Comparison of ENCODE assay signal across 17 cellular contexts in genomic region chr5:95068303-95068702, GRCh38.
A peak's percentile ranks its signal among the peaks of the same experiment; 100 is the strongest.
DNase-seq lines count a peak whose midpoint lies in the region; ATAC-seq and FAIRE-seq lines count a peak whose summit lies in the region.
"Had no signal": no experiment of that assay in that cellular context is flagged by ENCODE, and none has a peak within 500 bp of the region (broad histone marks: within the 10 kb centered on the region; RNA-seq: fewer than 3 reads in every experiment).

No MANE protein-coding gene starts in this region.

- no peaks in the 10 kb centered on the region for H3K9me3 ChIP-seq in small intestine (ENCODE audit: control insufficient read depth, low read depth)

- no peak overlapping the region for H3K27ac ChIP-seq in small intestine (ENCODE audit: low read depth in 1 of 2, low read length in 1 of 2)
- H3K27ac ChIP-seq: RWPE1 had no signal

- H3K4me1 ChIP-seq in small intestine (ENCODE audit: control insufficient read depth in 2 of 2, insufficient read depth in 1 of 2, low read depth in 1 of 2, low read length in 1 of 2) = no peaks in the 10 kb centered on the region

- no peaks in the 10 kb centered on the region for H3K9me3 Mint-ChIP-seq in activated naive CD4-positive, alpha-beta T cell treated with anti-CD3 and anti-CD28 coated beads, Interleukin-2, amount 10 ng/mL, durations not matched to agents 7 days and 5 days
- H3K9me3 Mint-ChIP-seq: activated CD8-positive, alpha-beta T cell treated with anti-CD3 and anti-CD28 coated beads for 36 hours; stimulated activated memory B cell treated with anti-CD40 and anti-IgM and Interleukin-4, amounts not matched to agents 10 μg/mL and 1 μg/mL and 100 μg/mL, for 72 hours had no signal

- H3K4me3 ChIP-seq in small intestine (ENCODE audit: low read depth in 1 of 2, low read length in 2 of 2) = no peak overlapping the region

- H3K36me3 Mint-ChIP-seq in activated naive CD4-positive, alpha-beta T cell treated with anti-CD3 and anti-CD28 coated beads, Interleukin-2, amount 10 ng/mL, durations not matched to agents 7 days and 5 days = no peaks in the 10 kb centered on the region
- H3K36me3 Mint-ChIP-seq: stimulated activated memory B cell treated with anti-CD40 and anti-IgM and Interleukin-4, amounts not matched to agents 10 μg/mL and 1 μg/mL and 100 μg/mL, for 72 hours had no signal

- no peaks in the 10 kb centered on the region for H3K36me3 ChIP-seq in small intestine (ENCODE audit: control insufficient read depth in 2 of 2, insufficient read depth in 2 of 2, low read length in 2 of 2)

- WGBS in small intestine, 3 donors = 63 to 85% (median 72%) methylated on average over 3 of the region's 3 CpGs

- no peak overlapping the region for H3K4me3 Mint-ChIP-seq in activated naive CD4-positive, alpha-beta T cell treated with anti-CD3 and anti-CD28 coated beads, Interleukin-2, amount 10 ng/mL, durations not matched to agents 7 days and 5 days
- H3K4me3 Mint-ChIP-seq: activated CD8-positive, alpha-beta T cell treated with anti-CD3 and anti-CD28 coated beads for 36 hours; stimulated activated memory B cell treated with anti-CD40 and anti-IgM and Interleukin-4, amounts not matched to agents 10 μg/mL and 1 μg/mL and 100 μg/mL, for 72 hours had no signal

- DNase-seq in CD1c-positive myeloid dendritic cell (ENCODE audit: extremely low spot score) = peak; percentile 33
- peak; percentile 31 for DNase-seq in RPMI8226
- no peak for DNase-seq in activated naive CD4-positive, alpha-beta T cell treated with anti-CD3 and anti-CD28 coated beads, Interleukin-2, amount 10 ng/mL, durations not matched to agents 7 days and 5 days
- no peak for DNase-seq in activated CD4-positive, alpha-beta T cell treated with anti-CD3 and anti-CD28 coated beads for 1 hour
- DNase-seq in small intestine = no peak
- no peak for DNase-seq in urothelium cell line (ENCODE audit: low spot score)
- DNase-seq: activated CD8-positive, alpha-beta T cell treated with anti-CD3 and anti-CD28 coated beads for 36 hours; activated gamma-delta T cell treated with Interleukin-2 at 50 U/mL for 16 hours; DMS53; stimulated activated CD4-positive, alpha-beta T cell treated with anti-CD3 and anti-CD28 coated beads, Interleukin-4, amount 100 ng/mL, for 1 hour; T1000 had no signal

- no peaks in the 10 kb centered on the region for H3K4me1 Mint-ChIP-seq in activated naive CD4-positive, alpha-beta T cell treated with anti-CD3 and anti-CD28 coated beads, Interleukin-2, amount 10 ng/mL, durations not matched to agents 7 days and 5 days

- CTCF ChIA-PET in activated naive CD4-positive, alpha-beta T cell treated with anti-CD3 and anti-CD28 coated beads, Interleukin-2, amount 10 ng/mL, durations not matched to agents 7 days and 5 days (lab: Charles Lee) = no interaction called here

- H3K27ac Mint-ChIP-seq in activated naive CD4-positive, alpha-beta T cell treated with anti-CD3 and anti-CD28 coated beads, Interleukin-2, amount 10 ng/mL, durations not matched to agents 7 days and 5 days = no peak overlapping the region
- H3K27ac Mint-ChIP-seq: activated CD8-positive, alpha-beta T cell treated with anti-CD3 and anti-CD28 coated beads for 36 hours; stimulated activated memory B cell treated with anti-CD40 and anti-IgM and Interleukin-4, amounts not matched to agents 10 μg/mL and 1 μg/mL and 100 μg/mL, for 72 hours had no signal

- H3K27me3 Mint-ChIP-seq in activated naive CD4-positive, alpha-beta T cell treated with anti-CD3 and anti-CD28 coated beads, Interleukin-2, amount 10 ng/mL, durations not matched to agents 7 days and 5 days = peaks cover 11% of the 10 kb centered on the region
- H3K27me3 Mint-ChIP-seq: activated CD8-positive, alpha-beta T cell treated with anti-CD3 and anti-CD28 coated beads for 36 hours had no signal

- ATAC-seq in GM18909 (IDR thresholded peaks at IDR 0.05; ENCODE audit: poor library complexity, unreplicated experiment) (peak; percentile 60), HG02759 (IDR thresholded peaks at IDR 0.05; ENCODE audit: unreplicated experiment) (peak; percentile 42)
- ATAC-seq: activated CD8-positive, alpha-beta T cell treated with anti-CD3 and anti-CD28 coated beads for 36 hours; HepG2; stimulated activated memory B cell treated with anti-CD40 and anti-IgM and Interleukin-4, amounts not matched to agents 10 μg/mL and 1 μg/mL and 100 μg/mL, for 72 hours had no signal

- FAIRE-seq in small intestine (lab: Jason Lieb, UNC) (no peak), urothelium cell line (lab: Jason Lieb, UNC) (no peak)
- FAIRE-seq: bronchial epithelial cell, HepG2 had no signal

- H3K27me3 ChIP-seq in small intestine (ENCODE audit: control insufficient read depth in 2 of 2, insufficient read depth in 2 of 2, low read length in 2 of 2) = no peaks in the 10 kb centered on the region

Comparison
In these comparisons a context has a peak if more than half of its experiments do, and no peak if none do; other contexts are left out.
1. DNase-seq: peak in CD1c-positive myeloid dendritic cell (single experiment) and RPMI8226 (single experiment); none in activated naive CD4-positive, alpha-beta T cell treated with anti-CD3 and anti-CD28 coated beads, Interleukin-2, amount 10 ng/mL, durations not matched to agents 7 days and 5 days (single experiment), activated CD4-positive, alpha-beta T cell treated with anti-CD3 and anti-CD28 coated beads for 1 hour (single experiment), small intestine (single experiment) and urothelium cell line (single experiment).